20 cellular contexts compared by ENCODE assay signal in genomic region chr9:20396509-20396908, GRCh38.
DNase-seq lines count a peak whose midpoint lies in the region; ATAC-seq and TF ChIP-seq lines count a peak whose summit lies in the region.
"Had no signal": no experiment of that assay in that cellular context is flagged by ENCODE, and none has a peak within 500 bp of the region (broad histone marks: within the 10 kb centered on the region; RNA-seq: fewer than 3 reads in every experiment).

No MANE protein-coding gene starts in this region.

- H3K27ac Mint-ChIP-seq in activated T-cell treated with anti-CD3 and anti-CD28 coated beads, Interleukin-2, amount 50 U/mL, for 72 hours: peak overlapping the region; percentile 20
- H3K27ac Mint-ChIP-seq in CD8-positive, alpha-beta T cell: peak overlapping the region; percentile 70
- H3K27ac Mint-ChIP-seq in activated naive CD8-positive, alpha-beta T cell treated with anti-CD3 and anti-CD28 coated beads, Interleukin-2, amount 10 ng/mL, durations not matched to agents 7 days and 5 days: peak overlapping the region; percentile 22
- H3K27ac Mint-ChIP-seq: GM23338 had no signal

- TF ChIP-seq CTCF in CD8-positive, alpha-beta T cell (IDR thresholded peaks at IDR 0.05): no peak

- no peak overlapping the region for H3K27ac ChIP-seq in CD8-positive, alpha-beta T cell (ENCODE audit: low read depth, low read length)
- H3K27ac ChIP-seq: Peyer's patch had no signal

- no peaks in the 10 kb centered on the region for H3K36me3 ChIP-seq in CD8-positive, alpha-beta T cell (ENCODE audit: insufficient read depth, low read length)
- H3K36me3 ChIP-seq: MG63, Peyer's patch had no signal

- H3K9me3 Mint-ChIP-seq in activated T-cell treated with anti-CD3 and anti-CD28 coated beads, Interleukin-2, amount 50 U/mL, for 72 hours: no peaks in the 10 kb centered on the region
- no peaks in the 10 kb centered on the region for H3K9me3 Mint-ChIP-seq in CD8-positive, alpha-beta T cell
- peaks cover 2% of the 10 kb centered on the region for H3K9me3 Mint-ChIP-seq in activated naive CD8-positive, alpha-beta T cell treated with anti-CD3 and anti-CD28 coated beads, Interleukin-2, amount 10 ng/mL, durations not matched to agents 7 days and 5 days
- H3K9me3 Mint-ChIP-seq: GM23338 had no signal

- H3K36me3 Mint-ChIP-seq in activated T-cell treated with anti-CD3 and anti-CD28 coated beads, Interleukin-2, amount 50 U/mL, for 72 hours (ENCODE audit: insufficient read depth in 2 of 2): peaks cover 3 to 4% of the 10 kb centered on the region in 2 donors
- H3K36me3 Mint-ChIP-seq in CD8-positive, alpha-beta T cell: peaks cover 16% of the 10 kb centered on the region
- peaks cover 63% of the 10 kb centered on the region for H3K36me3 Mint-ChIP-seq in activated naive CD8-positive, alpha-beta T cell treated with anti-CD3 and anti-CD28 coated beads, Interleukin-2, amount 10 ng/mL, durations not matched to agents 7 days and 5 days

- no peaks in the 10 kb centered on the region for H3K9me3 ChIP-seq in CD8-positive, alpha-beta T cell (ENCODE audit: low read length)
- H3K9me3 ChIP-seq: MG63, Peyer's patch had no signal

- H3K4me1 Mint-ChIP-seq in activated T-cell treated with anti-CD3 and anti-CD28 coated beads, Interleukin-2, amount 50 U/mL, for 72 hours (ENCODE audit: low read depth): peaks cover 49% of the 10 kb centered on the region
- H3K4me1 Mint-ChIP-seq in CD8-positive, alpha-beta T cell (ENCODE audit: low read depth): peaks cover 64% of the 10 kb centered on the region
- peaks cover 44% of the 10 kb centered on the region for H3K4me1 Mint-ChIP-seq in activated naive CD8-positive, alpha-beta T cell treated with anti-CD3 and anti-CD28 coated beads, Interleukin-2, amount 10 ng/mL, durations not matched to agents 7 days and 5 days

- DNase-seq in activated T-cell treated with anti-CD3 and anti-CD28 coated beads, Interleukin-2, amount 50 U/mL, for 72 hours: no peak
- DNase-seq in activated T-cell treated with anti-CD3 and anti-CD28 coated beads, Interleukin-2, amount 50 U/mL, for 1 hour: no peak
- peak; percentile 5 for DNase-seq in Ammon's horn (ENCODE audit: low spot score)
- no peak for DNase-seq in CD8-positive, alpha-beta T cell
- DNase-seq in activated naive CD8-positive, alpha-beta T cell treated with anti-CD3 and anti-CD28 coated beads, Interleukin-2, amount 10 ng/mL, durations not matched to agents 7 days and 5 days: no peak
- no peak for DNase-seq in D341Med (ENCODE audit: low spot score)
- DNase-seq in NCI-H2227 (lab: John Stamatoyannopoulos, UW; ENCODE audit: unreplicated experiment): no peak
- DNase-seq: Calu3, DND-41, IMR-90, Karpas-422, MG63, NCI-H1092, NCI-H146, NCI-H2227 treated with DMSO at 0.1 percent for 48 hours, NCI-H524, Peyer's patch had no signal

- H3K4me3 Mint-ChIP-seq in activated T-cell treated with anti-CD3 and anti-CD28 coated beads, Interleukin-2, amount 50 U/mL, for 72 hours: peak overlapping the region; percentile 20 to 26
- no peak overlapping the region for H3K4me3 Mint-ChIP-seq in CD8-positive, alpha-beta T cell
- H3K4me3 Mint-ChIP-seq in activated naive CD8-positive, alpha-beta T cell treated with anti-CD3 and anti-CD28 coated beads, Interleukin-2, amount 10 ng/mL, durations not matched to agents 7 days and 5 days: no peak overlapping the region
- H3K4me3 Mint-ChIP-seq: GM23338 had no signal

- POLR2A ChIA-PET in CD8-positive, alpha-beta T cell (lab: Charles Lee): no interaction called here
- POLR2A ChIA-PET in activated naive CD8-positive, alpha-beta T cell treated with anti-CD3 and anti-CD28 coated beads, Interleukin-2, amount 10 ng/mL, durations not matched to agents 7 days and 5 days (lab: Charles Lee): interaction anchor here (0.5 kb wide), 1 partner anchor 44 kb away, joined by 4 read pairs; no protein-coding TSS in a partner anchor

- H3K4me1 ChIP-seq in CD8-positive, alpha-beta T cell (ENCODE audit: insufficient read depth, low read length): peaks cover 45% of the 10 kb centered on the region
- H3K4me1 ChIP-seq: Peyer's patch had no signal

- H3K27me3 ChIP-seq in CD8-positive, alpha-beta T cell (ENCODE audit: insufficient read depth, low read length): no peaks in the 10 kb centered on the region
- H3K27me3 ChIP-seq: MG63, Peyer's patch had no signal

- no peaks in the 10 kb centered on the region for H3K27me3 Mint-ChIP-seq in activated T-cell treated with anti-CD3 and anti-CD28 coated beads, Interleukin-2, amount 50 U/mL, for 72 hours (ENCODE audit: low read depth)
- no peaks in the 10 kb centered on the region for H3K27me3 Mint-ChIP-seq in CD8-positive, alpha-beta T cell (ENCODE audit: low read depth)
- H3K27me3 Mint-ChIP-seq in activated naive CD8-positive, alpha-beta T cell treated with anti-CD3 and anti-CD28 coated beads, Interleukin-2, amount 10 ng/mL, durations not matched to agents 7 days and 5 days: no peaks in the 10 kb centered on the region

- peak in 1 of 2 donors; percentile 32 for ATAC-seq in activated T-cell treated with anti-CD3 and anti-CD28 coated beads, Interleukin-2, amount 50 U/mL, for 72 hours (replicated peaks in 1 of 2)
- ATAC-seq in CD8-positive, alpha-beta T cell: peak; percentile 34
- no peak for ATAC-seq in activated naive CD8-positive, alpha-beta T cell treated with anti-CD3 and anti-CD28 coated beads, Interleukin-2, amount 10 ng/mL, durations not matched to agents 7 days and 5 days (ENCODE audit: low read depth)
- ATAC-seq: HCT116, Right ventricle myocardium inferior had no signal

- CTCF ChIA-PET in CD8-positive, alpha-beta T cell (lab: Charles Lee): no interaction called here

- intact Hi-C loops in CD8-positive, alpha-beta T cell (cut with DNase I, micrococcal nuclease): loop anchor here in 1 of 2 experiments (5.0 kb wide), 2 partner anchors 34 to 226 kb away; partner anchors contain the start of gene MLLT3

- no peak overlapping the region for H3K4me3 ChIP-seq in CD8-positive, alpha-beta T cell (ENCODE audit: low read depth, low read length)
- H3K4me3 ChIP-seq: GM23338, MG63, Peyer's patch had no signal

Comparison
In these comparisons a context has a peak if more than half of its experiments do, and no peak if none do; other contexts are left out.
1. H3K27ac Mint-ChIP-seq: peak in every context shown above with its lines; median percentile 70 in CD8-positive, alpha-beta T cell; 22 in activated naive CD8-positive, alpha-beta T cell treated with anti-CD3 and anti-CD28 coated beads, Interleukin-2, amount 10 ng/mL, durations not matched to agents 7 days and 5 days; 20 in activated T-cell treated with anti-CD3 and anti-CD28 coated beads, Interleukin-2, amount 50 U/mL, for 72 hours.
2. H3K4me3 Mint-ChIP-seq: peak in activated T-cell treated with anti-CD3 and anti-CD28 coated beads, Interleukin-2, amount 50 U/mL, for 72 hours (2 of 2); none in CD8-positive, alpha-beta T cell (single experiment) and activated naive CD8-positive, alpha-beta T cell treated with anti-CD3 and anti-CD28 coated beads, Interleukin-2, amount 10 ng/mL, durations not matched to agents 7 days and 5 days (single experiment).